ENCODE assay signal across 13 cellular contexts in the genomic region with DNA sequence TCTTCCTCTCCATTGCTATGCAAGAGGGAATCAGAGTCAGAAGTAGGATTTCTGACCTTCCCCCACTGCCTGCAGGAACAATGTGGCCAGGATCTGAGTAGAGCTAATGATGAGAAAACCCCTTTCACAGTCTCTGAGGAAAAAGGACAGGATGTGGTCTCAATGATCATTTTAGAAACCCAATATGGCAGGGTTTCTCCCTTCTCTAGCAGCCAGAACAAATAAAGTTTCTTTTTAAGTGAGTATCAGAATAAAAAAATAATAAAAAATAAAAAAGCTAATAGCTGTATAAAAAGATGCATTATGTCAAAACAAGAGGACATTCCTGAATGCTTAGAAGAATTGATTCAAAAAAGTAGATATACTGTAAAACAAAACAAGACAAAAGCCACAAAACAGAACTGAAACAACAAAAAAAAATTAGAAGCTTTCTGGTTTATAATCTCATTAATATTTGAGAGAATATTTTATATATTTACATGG.
DNase-seq lines count a peak whose midpoint lies in the region; ATAC-seq and TF ChIP-seq lines count a peak whose summit lies in the region.
"Had no signal": no experiment of that assay in that cellular context is flagged by ENCODE, and none has a peak within 500 bp of the region (broad histone marks: within the 10 kb centered on the region; RNA-seq: fewer than 3 reads in every experiment).

No MANE protein-coding gene starts in this region.

- no peak for TF ChIP-seq CTCF in mammary epithelial cell (conservative IDR thresholded peaks at IDR 0.05 in 1 of 2, IDR thresholded peaks at IDR 0.05 in 1 of 2; ENCODE audit: extremely low read depth in 1 of 2, insufficient read depth in 1 of 2, low read depth in 1 of 2, low read length in 2 of 2)
- TF ChIP-seq CTCF in breast epithelium (IDR thresholded peaks at IDR 0.05), result no peak

- no peak overlapping the region for H3K4me2 ChIP-seq in mammary epithelial cell (ENCODE audit: insufficient read depth, low read depth, low read length)

- no TSS peak for BruUV-seq in mammary epithelial cell (replicated peaks; lab: Mats Ljungman, UMichigan)

- H3K4me3 ChIP-seq in mammary epithelial cell (replicated peaks in 1 of 3; ENCODE audit: insufficient read depth in 1 of 3, low read depth in 2 of 3, low read length in 3 of 3) (no peak overlapping the region), breast epithelium (no peak overlapping the region)
- H3K4me3 ChIP-seq: mucosa of descending colon had no signal

- H3K36me3 Mint-ChIP-seq in naive thymus-derived CD8-positive, alpha-beta T cell, result no peaks in the 10 kb centered on the region

- peak overlapping the region; percentile 79 for H2AFZ ChIP-seq in mammary epithelial cell (ENCODE audit: low read depth, low read length)

- ATAC-seq in HG02840 (IDR thresholded peaks at IDR 0.05; ENCODE audit: low FRiP score, unreplicated experiment), result peak; percentile 98
- no peak for ATAC-seq in naive thymus-derived CD8-positive, alpha-beta T cell
- ATAC-seq: mucosa of descending colon had no signal

- intact Hi-C loops in mammary epithelial cell (cut with micrococcal nuclease) (no loop called here), breast epithelium (cut with DNase I; ENCODE audit: low total_unique reads) (loop anchor here (5.0 kb wide), 1 partner anchor 282 kb away; no protein-coding TSS in a partner anchor)

- in situ Hi-C loops in mammary epithelial cell (cut with MboI; ENCODE audit: low sequenced_read_pairs in 2 of 2), result no loop called here

- H3K4me1 ChIP-seq in mammary epithelial cell (ENCODE audit: insufficient read depth, low read length) (peaks cover 4% of the 10 kb centered on the region), breast epithelium (no peaks in the 10 kb centered on the region)

- H3K27ac ChIP-seq in mammary epithelial cell (ENCODE audit: insufficient read depth, low read depth, low read length) (no peak overlapping the region), breast epithelium (no peak overlapping the region)

- DNase-seq in mammary epithelial cell (peak; percentile 44), breast epithelium (ENCODE audit: low spot score in 2 of 2) (no peak), LHCN-M2 (ENCODE audit: low read depth) (peak; percentile 70), HuH-7.5 (ENCODE audit: low spot score) (no peak), NCI-H2227 (lab: John Stamatoyannopoulos, UW; ENCODE audit: unreplicated experiment) (no peak)
- no peak for DNase-seq in stimulated activated CD4-positive, alpha-beta T cell treated with anti-CD3 and anti-CD28 coated beads, Interleukin-12 subunit alpha, Interleukin-12 subunit beta, amount 100 ng/mL, for 4 hours
- DNase-seq in naive thymus-derived CD8-positive, alpha-beta T cell, result no peak
- DNase-seq: 8988T; activated naive CD4-positive, alpha-beta T cell treated with anti-CD3 and anti-CD28 coated beads for 36 hours; NCI-H1417 treated with DMSO at 0.1 percent for 48 hours had no signal

- no peak overlapping the region for H3K27ac Mint-ChIP-seq in naive thymus-derived CD8-positive, alpha-beta T cell
- H3K27ac Mint-ChIP-seq: activated naive CD4-positive, alpha-beta T cell treated with anti-CD3 and anti-CD28 coated beads for 36 hours; T-helper 1 cell treated with Interleukin-12 subunit alpha and Interleukin-12 subunit beta and Interleukin-4 antibody, amounts not matched to agents 30 μg/mL and 1 μg/mL, for 36 hours had no signal

- no peaks in the 10 kb centered on the region for H3K36me3 ChIP-seq in mammary epithelial cell (ENCODE audit: insufficient read depth, low read length)
- no peaks in the 10 kb centered on the region for H3K36me3 ChIP-seq in breast epithelium

- no peak for TF ChIP-seq POLR2A in breast epithelium (IDR thresholded peaks at IDR 0.05)

- peaks cover 0 to 4% (median 0%) of the 10 kb centered on the region in 9 donors for H3K9me3 Mint-ChIP-seq in naive thymus-derived CD8-positive, alpha-beta T cell
- H3K9me3 Mint-ChIP-seq: activated naive CD4-positive, alpha-beta T cell treated with anti-CD3 and anti-CD28 coated beads for 36 hours; T-helper 1 cell treated with Interleukin-12 subunit alpha and Interleukin-12 subunit beta and Interleukin-4 antibody, amounts not matched to agents 30 μg/mL and 1 μg/mL, for 36 hours had no signal

- no peaks in the 10 kb centered on the region for H3K27me3 ChIP-seq in mammary epithelial cell (ENCODE audit: insufficient read depth, low read length)
- H3K27me3 ChIP-seq in breast epithelium, result no peaks in the 10 kb centered on the region

- no peaks in the 10 kb centered on the region for H3K79me2 ChIP-seq in mammary epithelial cell (ENCODE audit: insufficient read depth, low read length)

- dilution Hi-C loops in mammary epithelial cell (cut with HindIII; ENCODE audit: low sequenced_read_pairs), result no loop called here

- no peaks in the 10 kb centered on the region for H4K20me1 ChIP-seq in mammary epithelial cell (ENCODE audit: insufficient read depth, low read length)

- POLR2A ChIA-PET in naive thymus-derived CD8-positive, alpha-beta T cell (lab: Charles Lee), result no interaction called here

- peak overlapping the region in 1 of 10 donors; percentile 9 for H3K4me3 Mint-ChIP-seq in naive thymus-derived CD8-positive, alpha-beta T cell
- H3K4me3 Mint-ChIP-seq: activated naive CD4-positive, alpha-beta T cell treated with anti-CD3 and anti-CD28 coated beads for 36 hours; T-helper 1 cell treated with Interleukin-12 subunit alpha and Interleukin-12 subunit beta and Interleukin-4 antibody, amounts not matched to agents 30 μg/mL and 1 μg/mL, for 36 hours had no signal

- H3K9me3 ChIP-seq in mammary epithelial cell (replicated peaks; ENCODE audit: insufficient read depth, low read length) (no peaks in the 10 kb centered on the region), breast epithelium (no peaks in the 10 kb centered on the region)
- H3K9me3 ChIP-seq: mucosa of descending colon had no signal

- CTCF ChIA-PET in mammary epithelial cell (lab: Charles Lee; ENCODE audit: low non-redundant PET), result no interaction called here

- no peak overlapping the region for H3K9ac ChIP-seq in mammary epithelial cell (ENCODE audit: insufficient read depth, low read length)

- H3K4me1 Mint-ChIP-seq in naive thymus-derived CD8-positive, alpha-beta T cell, result peaks cover 0 to 10% (median 0%) of the 10 kb centered on the region in 4 donors

- H3K27me3 Mint-ChIP-seq in naive thymus-derived CD8-positive, alpha-beta T cell, result peaks cover 0 to 3% (median 0%) of the 10 kb centered on the region in 5 donors

Comparison
In these comparisons a context has a peak if more than half of its experiments do, and no peak if none do; other contexts are left out.
1. DNase-seq: peak in mammary epithelial cell (single experiment) and LHCN-M2 (single experiment); none in breast epithelium (0 of 2), stimulated activated CD4-positive, alpha-beta T cell treated with anti-CD3 and anti-CD28 coated beads, Interleukin-12 subunit alpha, Interleukin-12 subunit beta, amount 100 ng/mL, for 4 hours (single experiment), HuH-7.5 (single experiment), naive thymus-derived CD8-positive, alpha-beta T cell (0 of 10) and NCI-H2227 (single experiment).